Comparison of ENCODE assay signal across 1 cellular context in genomic region chr14:20461230-20462141, GRCh38.
TF ChIP-seq lines count a peak whose summit lies in the region.

PIP4P1 (minus strand) TSS chr14:20461434; CDS start chr14:20461325, 109 bp downstream.

TF ChIP-seq in GM12878, 131 proteins besides CTCF, POLR2A, EP300 and RAD21 (continued from another document and continues in another):
- TF ChIP-seq, protein P1, sequence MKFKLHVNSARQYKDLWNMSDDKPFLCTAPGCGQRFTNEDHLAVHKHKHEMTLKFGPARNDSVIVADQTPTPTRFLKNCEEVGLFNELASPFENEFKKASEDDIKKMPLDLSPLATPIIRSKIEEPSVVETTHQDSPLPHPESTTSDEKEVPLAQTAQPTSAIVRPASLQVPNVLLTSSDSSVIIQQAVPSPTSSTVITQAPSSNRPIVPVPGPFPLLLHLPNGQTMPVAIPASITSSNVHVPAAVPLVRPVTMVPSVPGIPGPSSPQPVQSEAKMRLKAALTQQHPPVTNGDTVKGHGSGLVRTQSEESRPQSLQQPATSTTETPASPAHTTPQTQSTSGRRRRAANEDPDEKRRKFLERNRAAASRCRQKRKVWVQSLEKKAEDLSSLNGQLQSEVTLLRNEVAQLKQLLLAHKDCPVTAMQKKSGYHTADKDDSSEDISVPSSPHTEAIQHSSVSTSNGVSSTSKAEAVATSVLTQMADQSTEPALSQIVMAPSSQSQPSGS (IDR thresholded peaks at IDR 0.05; ENCODE audit: low read length) = peak; percentile 34; the same call in 1 of the 2 replicates
- TF ChIP-seq, protein P2, sequence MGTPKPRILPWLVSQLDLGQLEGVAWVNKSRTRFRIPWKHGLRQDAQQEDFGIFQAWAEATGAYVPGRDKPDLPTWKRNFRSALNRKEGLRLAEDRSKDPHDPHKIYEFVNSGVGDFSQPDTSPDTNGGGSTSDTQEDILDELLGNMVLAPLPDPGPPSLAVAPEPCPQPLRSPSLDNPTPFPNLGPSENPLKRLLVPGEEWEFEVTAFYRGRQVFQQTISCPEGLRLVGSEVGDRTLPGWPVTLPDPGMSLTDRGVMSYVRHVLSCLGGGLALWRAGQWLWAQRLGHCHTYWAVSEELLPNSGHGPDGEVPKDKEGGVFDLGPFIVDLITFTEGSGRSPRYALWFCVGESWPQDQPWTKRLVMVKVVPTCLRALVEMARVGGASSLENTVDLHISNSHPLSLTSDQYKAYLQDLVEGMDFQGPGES (IDR thresholded peaks at IDR 0.05) = peak; percentile 83
- TF ChIP-seq KLF5 (IDR thresholded peaks at IDR 0.05; ENCODE audit: partially characterized antibody) (peak; percentile 63), CBX3 (IDR thresholded peaks at IDR 0.05; ENCODE audit: borderline replicate concordance, low read depth) (no peak), SIN3A (IDR thresholded peaks at IDR 0.05; ENCODE audit: low read depth, low read length) (peak; percentile 40; the same call in 1 of the 2 replicates), HDGF (IDR thresholded peaks at IDR 0.05) (peak; percentile 66), BHLHE40 (IDR thresholded peaks at IDR 0.05; ENCODE audit: borderline replicate concordance in 1 of 2, low read depth in 2 of 2, low read length in 1 of 2) (peak; percentile 98 to 99), NFYA (IDR thresholded peaks at IDR 0.05; ENCODE audit: borderline replicate concordance, low read depth, low read length) (peak; percentile 63), ZNF24 (IDR thresholded peaks at IDR 0.05) (0 out of 2 replicates have a peak, but pooled peaks have one; percentile 11), SIX5 (IDR thresholded peaks at IDR 0.05; ENCODE audit: low read depth, low read length, severe bottlenecking) (no peak), NR2F1 (conservative IDR thresholded peaks at IDR 0.05) (0 out of 2 replicates have a peak, but pooled peaks have one; percentile 57), BCL3 (IDR thresholded peaks at IDR 0.05; ENCODE audit: borderline replicate concordance, insufficient read depth, low read depth, low read length, poor library complexity, severe bottlenecking) (no peak), NRF1 (conservative IDR thresholded peaks at IDR 0.05; ENCODE audit: low read depth, low read length) (peak; percentile 56), GABPA (IDR thresholded peaks at IDR 0.05; ENCODE audit: low read depth) (no peak), PAX8 (IDR thresholded peaks at IDR 0.05) (no peak), HCFC1 (IDR thresholded peaks at IDR 0.05; ENCODE audit: low read length) (peak; percentile 41), YBX1 (IDR thresholded peaks at IDR 0.05) (no peak), FOS (IDR thresholded peaks at IDR 0.05; ENCODE audit: borderline replicate concordance, extremely low read depth, insufficient read length) (peak; percentile 79), CEBPB (IDR thresholded peaks at IDR 0.05; ENCODE audit: borderline replicate concordance in 1 of 2, low read depth in 2 of 2, low read length in 2 of 2) (no peak), ZNF622 (IDR thresholded peaks at IDR 0.05) (no peak), CHD1 (IDR thresholded peaks at IDR 0.05; ENCODE audit: low read depth, low read length) (no peak), ELK1 (IDR thresholded peaks at IDR 0.05; ENCODE audit: low read depth, low read length) (no peak), FOXM1 (IDR thresholded peaks at IDR 0.05; ENCODE audit: low read depth, low read length) (peak; percentile 42; the same call in 1 of the 2 replicates), ZBTB11 (CRISPR knock-in tag; IDR thresholded peaks at IDR 0.05) (peak; percentile 46), SREBF2 (IDR thresholded peaks at IDR 0.05; ENCODE audit: low read length) (no peak), EGR1 (IDR thresholded peaks at IDR 0.05; ENCODE audit: borderline replicate concordance in 1 of 2, low read depth in 2 of 2, low read length in 2 of 2) (no peak), RBBP5 (conservative IDR thresholded peaks at IDR 0.05) (no peak), RELA (IDR thresholded peaks at IDR 0.05; ENCODE audit: borderline replicate concordance, partially characterized antibody) (peak; percentile 99), SUPT20H (IDR thresholded peaks at IDR 0.05; ENCODE audit: borderline replicate concordance, control insufficient read depth, low read depth, low read length) (no peak), LARP7 (IDR thresholded peaks at IDR 0.05) (peak; percentile 80), E2F4 (IDR thresholded peaks at IDR 0.05; ENCODE audit: low read depth, low read length) (peak; percentile 91), ATF7 (IDR thresholded peaks at IDR 0.05; ENCODE audit: low read depth) (peak; percentile 66), JUND (IDR thresholded peaks at IDR 0.05; ENCODE audit: low read depth, low read length) (no peak), TCF12 (IDR thresholded peaks at IDR 0.05; ENCODE audit: low read depth, low read length) (0 out of 2 replicates have a peak, but pooled peaks have one; percentile 15), RCOR1 (conservative IDR thresholded peaks at IDR 0.05; ENCODE audit: low read depth, low read length) (no peak), ASH2L (IDR thresholded peaks at IDR 0.05; ENCODE audit: borderline replicate concordance, low read depth) (no peak)
- TF ChIP-seq, protein P3, sequence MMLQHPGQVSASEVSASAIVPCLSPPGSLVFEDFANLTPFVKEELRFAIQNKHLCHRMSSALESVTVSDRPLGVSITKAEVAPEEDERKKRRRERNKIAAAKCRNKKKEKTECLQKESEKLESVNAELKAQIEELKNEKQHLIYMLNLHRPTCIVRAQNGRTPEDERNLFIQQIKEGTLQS (IDR thresholded peaks at IDR 0.05; ENCODE audit: borderline replicate concordance, extremely low read depth, low read depth, low read length) = peak; percentile 95
- TF ChIP-seq, protein P4, sequence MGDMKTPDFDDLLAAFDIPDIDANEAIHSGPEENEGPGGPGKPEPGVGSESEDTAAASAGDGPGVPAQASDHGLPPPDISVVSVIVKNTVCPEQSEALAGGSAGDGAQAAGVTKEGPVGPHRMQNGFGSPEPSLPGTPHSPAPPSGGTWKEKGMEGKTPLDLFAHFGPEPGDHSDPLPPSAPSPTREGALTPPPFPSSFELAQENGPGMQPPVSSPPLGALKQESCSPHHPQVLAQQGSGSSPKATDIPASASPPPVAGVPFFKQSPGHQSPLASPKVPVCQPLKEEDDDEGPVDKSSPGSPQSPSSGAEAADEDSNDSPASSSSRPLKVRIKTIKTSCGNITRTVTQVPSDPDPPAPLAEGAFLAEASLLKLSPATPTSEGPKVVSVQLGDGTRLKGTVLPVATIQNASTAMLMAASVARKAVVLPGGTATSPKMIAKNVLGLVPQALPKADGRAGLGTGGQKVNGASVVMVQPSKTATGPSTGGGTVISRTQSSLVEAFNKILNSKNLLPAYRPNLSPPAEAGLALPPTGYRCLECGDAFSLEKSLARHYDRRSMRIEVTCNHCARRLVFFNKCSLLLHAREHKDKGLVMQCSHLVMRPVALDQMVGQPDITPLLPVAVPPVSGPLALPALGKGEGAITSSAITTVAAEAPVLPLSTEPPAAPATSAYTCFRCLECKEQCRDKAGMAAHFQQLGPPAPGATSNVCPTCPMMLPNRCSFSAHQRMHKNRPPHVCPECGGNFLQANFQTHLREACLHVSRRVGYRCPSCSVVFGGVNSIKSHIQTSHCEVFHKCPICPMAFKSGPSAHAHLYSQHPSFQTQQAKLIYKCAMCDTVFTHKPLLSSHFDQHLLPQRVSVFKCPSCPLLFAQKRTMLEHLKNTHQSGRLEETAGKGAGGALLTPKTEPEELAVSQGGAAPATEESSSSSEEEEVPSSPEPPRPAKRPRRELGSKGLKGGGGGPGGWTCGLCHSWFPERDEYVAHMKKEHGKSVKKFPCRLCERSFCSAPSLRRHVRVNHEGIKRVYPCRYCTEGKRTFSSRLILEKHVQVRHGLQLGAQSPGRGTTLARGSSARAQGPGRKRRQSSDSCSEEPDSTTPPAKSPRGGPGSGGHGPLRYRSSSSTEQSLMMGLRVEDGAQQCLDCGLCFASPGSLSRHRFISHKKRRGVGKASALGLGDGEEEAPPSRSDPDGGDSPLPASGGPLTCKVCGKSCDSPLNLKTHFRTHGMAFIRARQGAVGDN (IDR thresholded peaks at IDR 0.05) = peak; percentile 40; the same call in 1 of the 2 replicates
- TF ChIP-seq, protein P5, sequence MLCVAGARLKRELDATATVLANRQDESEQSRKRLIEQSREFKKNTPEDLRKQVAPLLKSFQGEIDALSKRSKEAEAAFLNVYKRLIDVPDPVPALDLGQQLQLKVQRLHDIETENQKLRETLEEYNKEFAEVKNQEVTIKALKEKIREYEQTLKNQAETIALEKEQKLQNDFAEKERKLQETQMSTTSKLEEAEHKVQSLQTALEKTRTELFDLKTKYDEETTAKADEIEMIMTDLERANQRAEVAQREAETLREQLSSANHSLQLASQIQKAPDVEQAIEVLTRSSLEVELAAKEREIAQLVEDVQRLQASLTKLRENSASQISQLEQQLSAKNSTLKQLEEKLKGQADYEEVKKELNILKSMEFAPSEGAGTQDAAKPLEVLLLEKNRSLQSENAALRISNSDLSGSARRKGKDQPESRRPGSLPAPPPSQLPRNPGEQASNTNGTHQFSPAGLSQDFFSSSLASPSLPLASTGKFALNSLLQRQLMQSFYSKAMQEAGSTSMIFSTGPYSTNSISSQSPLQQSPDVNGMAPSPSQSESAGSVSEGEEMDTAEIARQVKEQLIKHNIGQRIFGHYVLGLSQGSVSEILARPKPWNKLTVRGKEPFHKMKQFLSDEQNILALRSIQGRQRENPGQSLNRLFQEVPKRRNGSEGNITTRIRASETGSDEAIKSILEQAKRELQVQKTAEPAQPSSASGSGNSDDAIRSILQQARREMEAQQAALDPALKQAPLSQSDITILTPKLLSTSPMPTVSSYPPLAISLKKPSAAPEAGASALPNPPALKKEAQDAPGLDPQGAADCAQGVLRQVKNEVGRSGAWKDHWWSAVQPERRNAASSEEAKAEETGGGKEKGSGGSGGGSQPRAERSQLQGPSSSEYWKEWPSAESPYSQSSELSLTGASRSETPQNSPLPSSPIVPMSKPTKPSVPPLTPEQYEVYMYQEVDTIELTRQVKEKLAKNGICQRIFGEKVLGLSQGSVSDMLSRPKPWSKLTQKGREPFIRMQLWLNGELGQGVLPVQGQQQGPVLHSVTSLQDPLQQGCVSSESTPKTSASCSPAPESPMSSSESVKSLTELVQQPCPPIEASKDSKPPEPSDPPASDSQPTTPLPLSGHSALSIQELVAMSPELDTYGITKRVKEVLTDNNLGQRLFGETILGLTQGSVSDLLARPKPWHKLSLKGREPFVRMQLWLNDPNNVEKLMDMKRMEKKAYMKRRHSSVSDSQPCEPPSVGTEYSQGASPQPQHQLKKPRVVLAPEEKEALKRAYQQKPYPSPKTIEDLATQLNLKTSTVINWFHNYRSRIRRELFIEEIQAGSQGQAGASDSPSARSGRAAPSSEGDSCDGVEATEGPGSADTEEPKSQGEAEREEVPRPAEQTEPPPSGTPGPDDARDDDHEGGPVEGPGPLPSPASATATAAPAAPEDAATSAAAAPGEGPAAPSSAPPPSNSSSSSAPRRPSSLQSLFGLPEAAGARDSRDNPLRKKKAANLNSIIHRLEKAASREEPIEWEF (IDR thresholded peaks at IDR 0.05; ENCODE audit: insufficient replicate concordance, low read depth, low read length) = no peak
- TF ChIP-seq, protein P6, sequence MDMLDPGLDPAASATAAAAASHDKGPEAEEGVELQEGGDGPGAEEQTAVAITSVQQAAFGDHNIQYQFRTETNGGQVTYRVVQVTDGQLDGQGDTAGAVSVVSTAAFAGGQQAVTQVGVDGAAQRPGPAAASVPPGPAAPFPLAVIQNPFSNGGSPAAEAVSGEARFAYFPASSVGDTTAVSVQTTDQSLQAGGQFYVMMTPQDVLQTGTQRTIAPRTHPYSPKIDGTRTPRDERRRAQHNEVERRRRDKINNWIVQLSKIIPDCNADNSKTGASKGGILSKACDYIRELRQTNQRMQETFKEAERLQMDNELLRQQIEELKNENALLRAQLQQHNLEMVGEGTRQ (IDR thresholded peaks at IDR 0.05; ENCODE audit: borderline replicate concordance, low read depth, low read length) = peak; percentile 100
